7 cellular contexts compared by ENCODE assay signal in the genomic region with DNA sequence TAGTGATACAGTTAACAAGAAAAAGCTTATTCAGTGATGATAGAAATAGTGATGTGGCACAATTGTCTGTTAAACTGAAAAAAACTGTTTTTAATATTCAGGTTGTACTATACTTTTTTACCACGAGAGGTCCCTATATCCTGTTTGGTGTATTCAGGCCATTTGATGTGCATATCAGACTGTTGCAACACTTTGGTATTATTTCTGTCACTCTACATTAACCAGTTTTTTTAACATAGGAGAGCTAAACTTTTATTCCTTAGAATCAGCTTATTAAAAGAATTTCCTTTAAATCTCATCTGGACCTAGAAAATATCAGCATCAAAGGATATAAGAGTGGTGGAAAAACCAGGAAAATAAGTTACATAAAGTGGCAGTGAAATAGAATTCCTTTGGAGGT. TPM values are rescaled to one million over a fixed set of nuclear protein-coding genes. Genes with fewer than 3 reads are reported as not detected.
DNase-seq lines count a peak whose midpoint lies in the region; ATAC-seq, FAIRE-seq and TF ChIP-seq lines count a peak whose summit lies in the region.

No MANE protein-coding gene starts in this region.

- TF ChIP-seq EP300 in H1 (IDR thresholded peaks at IDR 0.05; ENCODE audit: borderline replicate concordance in 1 of 2, low read depth in 2 of 2, low read length in 2 of 2), result no peak

- H3K4ac ChIP-seq in H1 (replicated peaks; ENCODE audit: insufficient read length, low read depth, low read length), result no peak overlapping the region

- H2BK20ac ChIP-seq in H1 (ENCODE audit: low read length), result no peak overlapping the region

- H3K9me3 ChIP-seq in H1 (ENCODE audit: insufficient read depth in 2 of 2, low read depth in 1 of 2, low read length in 1 of 2), result no peaks in the 10 kb centered on the region

- no peak overlapping the region for H4K5ac ChIP-seq in H1 (ENCODE audit: insufficient read length, low read depth, low read length)

- H3K23me2 ChIP-seq in H1 (ENCODE audit: low read depth, low read length), result no peaks in the 10 kb centered on the region

- no peaks in the 10 kb centered on the region for H3K79me1 ChIP-seq in H1 (ENCODE audit: low read depth, low read length)

- no peak overlapping the region for H2BK12ac ChIP-seq in H1 (ENCODE audit: low read depth, low read length)

- H3K79me2 ChIP-seq in H1 (ENCODE audit: control insufficient read depth in 1 of 2, insufficient read depth in 2 of 2, low read length in 2 of 2), result no peaks in the 10 kb centered on the region

- ATAC-seq in HG02678 (IDR thresholded peaks at IDR 0.05; ENCODE audit: unreplicated experiment), result peak; percentile 41
- ATAC-seq in GM21515 (IDR thresholded peaks at IDR 0.05; ENCODE audit: unreplicated experiment), result no peak

- peak; percentile 31 to 36; a peak in 3 of 4 replicates for TF ChIP-seq RAD21 in H1 (IDR thresholded peaks at IDR 0.05 in 1 of 2, conservative IDR thresholded peaks at IDR 0.05 in 1 of 2; ENCODE audit: low read depth in 2 of 2, low read length in 2 of 2)

- no peak overlapping the region for H2BK120ac ChIP-seq in H1 (replicated peaks; ENCODE audit: low read depth, low read length)

- H2BK15ac ChIP-seq in H1 (ENCODE audit: low read length), result no peak overlapping the region

- peak; percentile 49 for DNase-seq in GM03348 (ENCODE audit: low spot score)
- DNase-seq in OCI-M1 (lab: John Stamatoyannopoulos, UW), result peak; percentile 90
- no peak for DNase-seq in H1 (ENCODE audit: low read depth in 1 of 2, low spot score in 2 of 2)
- DNase-seq in myocyte (ENCODE audit: low read depth), result peak; percentile 65
- no peak for DNase-seq in stimulated activated CD4-positive, alpha-beta T cell treated with anti-CD3 and anti-CD28 coated beads, Interleukin-2, amount 100 ng/mL, for 48 hours

- H2AK5ac ChIP-seq in H1 (ENCODE audit: low read depth, low read length), result no peak overlapping the region

- no peak overlapping the region for H3K56ac ChIP-seq in H1 (replicated peaks; ENCODE audit: insufficient read length, low read depth, low read length)

- H4K8ac ChIP-seq in H1 (ENCODE audit: extremely low read depth, insufficient read depth, low read length), result no peak overlapping the region

- H2AFZ ChIP-seq in H1 (ENCODE audit: low read length), result no peak overlapping the region

- H3K14ac ChIP-seq in H1 (ENCODE audit: insufficient read length), result no peak overlapping the region

- H3K36me3 ChIP-seq in H1 (ENCODE audit: control insufficient read depth in 2 of 4, insufficient read depth in 4 of 4, low read length in 3 of 4), result 0 out of 8 replicates have a peak, but pooled peaks cover 0 to 5% (median 0%) of the 10 kb centered on the region in 4 experiments

- FAIRE-seq in H1 (lab: Jason Lieb, UNC), result no peak

- no peak overlapping the region for H3K23ac ChIP-seq in H1 (ENCODE audit: insufficient read length)

- no peak overlapping the region for H3K4me3 ChIP-seq in H1 (ENCODE audit: extremely low read depth in 1 of 4, insufficient read depth in 2 of 4, low read depth in 3 of 4, low read length in 4 of 4)

- peaks cover 0 to 1% of the 10 kb centered on the region in 2 experiments for H4K20me1 ChIP-seq in H1 (replicated peaks in 1 of 2; ENCODE audit: control insufficient read depth in 1 of 2, insufficient read depth in 2 of 2, low read length in 2 of 2)

- H3K27ac ChIP-seq in H1 (ENCODE audit: low read depth, low read length), result no peak overlapping the region

- no peak overlapping the region for H4K91ac ChIP-seq in H1 (replicated peaks; ENCODE audit: insufficient read length, low read length)

- POLR2A ChIA-PET in H1 (lab: Charles Lee; ENCODE audit: partially characterized antibody), result interaction anchor here (0.9 to 1.1 kb wide), 2 partner anchors 12 to 399 kb away, joined by 3 read pairs; partner anchors contain the start of gene RSPH4A

- no peak for TF ChIP-seq POLR2A in H1 (IDR thresholded peaks at IDR 0.05; ENCODE audit: control extremely low read depth in 1 of 2, low read depth in 2 of 2, low read length in 2 of 2)

- H3K9ac ChIP-seq in H1 (replicated peaks in 1 of 4; ENCODE audit: extremely low read depth in 1 of 4, low read depth in 3 of 4, low read length in 3 of 4), result no peak overlapping the region

- H3K27me3 ChIP-seq in H1 (replicated peaks in 1 of 4; ENCODE audit: control insufficient read depth in 3 of 4, extremely low read depth in 1 of 4, insufficient read depth in 3 of 4, low read length in 3 of 4), result no peaks in the 10 kb centered on the region

- no peak overlapping the region for H3K4me2 ChIP-seq in H1 (ENCODE audit: insufficient read depth in 1 of 2, low read depth in 2 of 2, low read length in 2 of 2)

- no peak overlapping the region for H3K18ac ChIP-seq in H1 (ENCODE audit: extremely low read depth, low read length)

- 18% methylated on average over 1 of the region's 1 CpG; no CpG with 5 or more reads in 1 of the 2 experiments for WGBS in H1 (ENCODE audit: extremely low coverage in 1 of 2, insufficient coverage in 1 of 2, insufficient read length in 1 of 2, insufficient replicate concordance in 2 of 2, low coverage in 1 of 2, low lambda C conversion rate in 2 of 2, missing lambda C conversion rate in 1 of 2), 2 experiments

- CTCF ChIA-PET in H1 (lab: Charles Lee; ENCODE audit: partially characterized antibody), result interaction anchor here (0.7 to 2.9 kb wide), 35 partner anchors 8 to 638 kb away, joined by 3 to 30 read pairs (median 3); partner anchors contain the start of gene TSPYL1

- H3K4me1 ChIP-seq in H1 (replicated peaks in 1 of 4; ENCODE audit: control insufficient read depth in 3 of 4, insufficient read depth in 4 of 4, low read length in 3 of 4), result no peaks in the 10 kb centered on the region

- TF ChIP-seq CTCF in H1 (IDR thresholded peaks at IDR 0.05; ENCODE audit: control extremely low read depth in 1 of 3, insufficient read depth in 1 of 3, low read depth in 1 of 3, low read length in 3 of 3), result peak in 1 of 3 experiments; percentile 45; a peak in 2 of 4 replicates

- H2BK5ac ChIP-seq in H1 (ENCODE audit: low read depth, low read length), result no peak overlapping the region

TF ChIP-seq in H1, 55 proteins besides CTCF, POLR2A, EP300 and RAD21:
- TF ChIP-seq CEBPB (IDR thresholded peaks at IDR 0.05; ENCODE audit: low read depth, low read length) (peak; percentile 90), TAF7 (optimal IDR thresholded peaks at IDR 0.05; ENCODE audit: borderline replicate concordance, low read depth, low read length) (no peak)

RNA-seq across cellular contexts. Expression of gene TSPYL4, which starts 36.8 kb away (rescaled TPM):
- total RNA-seq in H1 (2021; fragmentation: NEBNext Ultra II Directional; extraction: Animal tissue kit (Norgen Biotek cat#: 25700)), result 22.6 and 23.3 TPM in 2 replicates
- 16.7 and 20.5 TPM in 2 replicates for polyA plus RNA-seq in H1 (2011; rRNA removed)
- polyA plus RNA-seq in H1 (2011; cell fraction: cytosol; rRNA removed), result 20.5 TPM
- 14.2 TPM for polyA plus RNA-seq in H1 (2011; cell fraction: nucleus; rRNA removed)
- polyA plus RNA-seq in H1 (2012, experiment 1 of 2), result 12.8 to 18.6 TPM (median 15.6 TPM) in 4 replicates
- polyA plus RNA-seq in H1 (2012, experiment 2 of 2), result 8.5 TPM
- polyA plus RNA-seq in H1 (2013, experiment 1 of 2), result 13.0 TPM
- 11.7 TPM for polyA plus RNA-seq in H1 (2013, experiment 2 of 2)
- 26.7 and 30.5 TPM in 2 replicates for polyA minus RNA-seq in H1 (2011; rRNA and poly(A)+ RNA removed)
- 11.4 TPM for polyA minus RNA-seq in H1 (2011; cell fraction: cytosol; rRNA and poly(A)+ RNA removed)
- polyA minus RNA-seq in H1 (2011; cell fraction: nucleus; rRNA and poly(A)+ RNA removed), result 16.5 TPM
- total RNA-seq in myocyte, result 30.4 and 34.9 TPM in 2 replicates
- 29.8 TPM for polyA plus RNA-seq in myocyte (2012)

Comparison
In these comparisons a context has a peak if more than half of its experiments do, and no peak if none do; other contexts are left out.
1. DNase-seq: peak in GM03348 (single experiment), OCI-M1 (single experiment) and myocyte (single experiment); none in H1 (0 of 2) and stimulated activated CD4-positive, alpha-beta T cell treated with anti-CD3 and anti-CD28 coated beads, Interleukin-2, amount 100 ng/mL, for 48 hours (0 of 2).